20 cellular contexts compared by ENCODE assay signal in the genomic region with DNA sequence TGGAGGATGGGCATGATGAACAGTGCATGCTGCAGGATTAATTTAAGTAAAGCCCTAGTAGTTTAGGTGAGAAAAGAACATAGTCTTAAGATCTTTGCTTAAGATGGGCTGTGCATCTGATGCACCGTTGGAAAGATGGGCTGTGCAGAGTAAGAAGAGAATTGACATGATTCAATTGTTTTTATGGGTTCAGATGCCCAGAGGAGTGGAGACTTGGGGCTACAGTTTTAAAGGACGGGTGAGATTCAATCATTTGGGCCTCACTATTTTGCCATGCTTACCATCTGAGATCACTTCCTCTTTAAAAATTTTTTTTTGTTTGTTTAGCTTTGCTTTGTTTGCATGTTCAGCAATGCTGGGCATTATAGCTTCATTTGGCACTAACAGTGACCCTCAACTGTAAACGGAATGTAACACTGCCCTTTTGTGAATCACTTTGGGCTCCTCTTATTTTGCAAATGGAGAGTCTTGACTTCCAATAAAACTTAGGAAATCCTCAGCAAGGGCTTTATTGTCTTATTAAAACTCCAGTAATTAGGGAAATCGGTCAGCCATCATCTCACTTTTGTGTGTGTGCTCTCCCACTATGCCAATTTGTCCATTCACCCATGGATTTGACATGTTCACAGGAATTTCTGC.
"Had no signal": no experiment of that assay in that cellular context is flagged by ENCODE, and none has a peak within 500 bp of the region (broad histone marks: within the 10 kb centered on the region; RNA-seq: fewer than 3 reads in every experiment).

No MANE protein-coding gene starts in this region.

- H3K9me3 ChIP-seq: prostate gland, right lobe of liver, vagina had no signal

- DNase-seq: activated CD4-positive, alpha-beta T cell treated with anti-CD3 and anti-CD28 coated beads, Interleukin-2, amount 10 ng/mL, durations not matched to agents 24 days and 14 days; activated CD4-positive, CD25-positive, alpha-beta regulatory T cell; activated CD8-positive, alpha-beta T cell treated with anti-CD3 and anti-CD28 coated beads for 36 hours; activated naive CD4-positive, alpha-beta T cell treated with Interleukin-2 at 50 U/mL for 16 hours; activated T-cell treated with anti-CD3 and anti-CD28 coated beads, Interleukin-2, amount 50 U/mL, for 24 hours; anterior cingulate cortex; brain microvascular endothelial cell; cortex of kidney; effector CD8-positive, alpha-beta T cell; kidney; left lung; midbrain; right lobe of liver; stimulated activated CD4-positive, alpha-beta T cell treated with anti-CD3 and anti-CD28 coated beads, Interleukin-4, amount 100 ng/mL, for 1 hour; stimulated activated naive CD8-positive, alpha-beta T cell treated with anti-CD3 and anti-CD28 coated beads, Interleukin-15, amount 100 ng/mL, for 72 hours; T-cell; trophoblast cell had no signal

- H3K36me3 ChIP-seq: brain microvascular endothelial cell, left lung, prostate gland, right lobe of liver, vagina had no signal

- H3K4me1 ChIP-seq: left lung, prostate gland, right lobe of liver, vagina had no signal

- H3K27ac ChIP-seq: brain microvascular endothelial cell, left lung, prostate gland, right lobe of liver, vagina had no signal

- ATAC-seq: activated CD8-positive, alpha-beta T cell treated with anti-CD3 and anti-CD28 coated beads for 36 hours; left lung; stimulated activated naive CD8-positive, alpha-beta T cell treated with anti-CD3 and anti-CD28 coated beads, Interleukin-15, amount 100 ng/mL, for 72 hours; T-cell had no signal

- H3K27me3 ChIP-seq: brain microvascular endothelial cell, left lung, right lobe of liver, vagina had no signal

- H3K4me3 ChIP-seq: left lung, prostate gland, right lobe of liver, smooth muscle cell, vagina had no signal
